12 cellular contexts compared by ENCODE assay signal in genomic region chr13:95221991-95222732, GRCh38.
DNase-seq lines count a peak whose midpoint lies in the region; ATAC-seq, FAIRE-seq and TF ChIP-seq lines count a peak whose summit lies in the region.
"Had no signal": no experiment of that assay in that cellular context is flagged by ENCODE, and none has a peak within 500 bp of the region (broad histone marks: within the 10 kb centered on the region; RNA-seq: fewer than 3 reads in every experiment).

No MANE protein-coding gene starts in this region.

- no peak overlapping the region for H3K4me2 ChIP-seq in H1 (ENCODE audit: insufficient read depth in 1 of 2, low read depth in 2 of 2, low read length in 2 of 2)
- no peak overlapping the region for H3K4me2 ChIP-seq in smooth muscle cell

- H4K91ac ChIP-seq in H1 (replicated peaks; ENCODE audit: insufficient read length, low read length): no peak overlapping the region

- no peaks in the 10 kb centered on the region; the same call in 1 of the 2 replicates for H3K23me2 ChIP-seq in H1 (ENCODE audit: low read depth, low read length)

- H3K9me3 ChIP-seq in H1 (ENCODE audit: insufficient read depth in 2 of 2, low read depth in 1 of 2, low read length in 1 of 2) (no peaks in the 10 kb centered on the region), smooth muscle cell (replicated peaks; ENCODE audit: low read depth) (no peaks in the 10 kb centered on the region)

- DNase-seq in H1 (ENCODE audit: low read depth in 1 of 2, low spot score in 2 of 2): peak in 1 of 2 experiments; percentile 40
- DNase-seq in smooth muscle cell (lab: John Stamatoyannopoulos, UW; ENCODE audit: unreplicated experiment): no peak
- DNase-seq in dermis blood vessel endothelial cell: no peak
- DNase-seq in cortex of kidney (lab: John Stamatoyannopoulos, UW): no peak
- DNase-seq: activated naive CD4-positive, alpha-beta T cell; C1 segment of cervical spinal cord; right cardiac atrium had no signal

- no peaks in the 10 kb centered on the region; the same call in 1 of the 2 replicates for H3K79me1 ChIP-seq in H1 (ENCODE audit: low read depth, low read length)

- ATAC-seq in GM18517 (IDR thresholded peaks at IDR 0.05; ENCODE audit: unreplicated experiment) (peak; percentile 53), GM21381 (IDR thresholded peaks at IDR 0.05; ENCODE audit: unreplicated experiment) (peak; percentile 51), HG03159 (IDR thresholded peaks at IDR 0.05; ENCODE audit: unreplicated experiment) (peak; percentile 42), HG02884 (IDR thresholded peaks at IDR 0.05; ENCODE audit: unreplicated experiment) (no peak)
- ATAC-seq: right cardiac atrium had no signal

- no peak for TF ChIP-seq RAD21 in H1 (IDR thresholded peaks at IDR 0.05 in 1 of 2, conservative IDR thresholded peaks at IDR 0.05 in 1 of 2; ENCODE audit: low read depth in 2 of 2, low read length in 2 of 2)

- H4K5ac ChIP-seq in H1 (ENCODE audit: insufficient read length, low read depth, low read length): no peak overlapping the region

- H3K9ac ChIP-seq in H1 (replicated peaks in 1 of 4; ENCODE audit: extremely low read depth in 1 of 4, low read depth in 3 of 4, low read length in 3 of 4) (no peak overlapping the region), smooth muscle cell (ENCODE audit: low read depth) (no peak overlapping the region)

- no peak overlapping the region for H2BK20ac ChIP-seq in H1 (ENCODE audit: low read length)

- H3K27me3 ChIP-seq in H1 (replicated peaks in 1 of 4; ENCODE audit: control insufficient read depth in 3 of 4, extremely low read depth in 1 of 4, insufficient read depth in 3 of 4, low read length in 3 of 4) (no peaks in the 10 kb centered on the region), smooth muscle cell (ENCODE audit: low read depth) (no peaks in the 10 kb centered on the region)

- 85% methylated on average over 8 of the region's 8 CpGs; no CpG with 5 or more reads in 1 of the 2 experiments for whole genome bisulfite sequencing in H1 (ENCODE audit: extremely low coverage in 1 of 2, insufficient coverage in 1 of 2, insufficient read length in 1 of 2, insufficient replicate concordance in 2 of 2, low coverage in 1 of 2, low lambda C conversion rate in 2 of 2, missing lambda C conversion rate in 1 of 2), 2 experiments
- WGBS in smooth muscle cell (ENCODE audit: low lambda C conversion rate): 74% methylated on average over 8 of the region's 8 CpGs

- no peak for FAIRE-seq in H1 (lab: Jason Lieb, UNC)
- FAIRE-seq: HTR-8/SVneo had no signal

- H3K79me2 ChIP-seq in H1 (ENCODE audit: control insufficient read depth in 1 of 2, insufficient read depth in 2 of 2, low read length in 2 of 2): no peaks in the 10 kb centered on the region
- H3K79me2 ChIP-seq in smooth muscle cell (ENCODE audit: low read depth): peaks cover 13% of the 10 kb centered on the region

- H3K4me3 ChIP-seq in H1 (ENCODE audit: extremely low read depth in 1 of 4, insufficient read depth in 2 of 4, low read depth in 3 of 4, low read length in 4 of 4): no peak overlapping the region
- H3K4me3 ChIP-seq in smooth muscle cell: no peak overlapping the region

- no peak overlapping the region for H2BK12ac ChIP-seq in H1 (ENCODE audit: low read depth, low read length)

- no peaks in the 10 kb centered on the region for H3K4me1 ChIP-seq in H1 (replicated peaks in 1 of 4; ENCODE audit: control insufficient read depth in 3 of 4, insufficient read depth in 4 of 4, low read length in 3 of 4)
- H3K4me1 ChIP-seq in smooth muscle cell (ENCODE audit: low read depth): no peaks in the 10 kb centered on the region

- H2BK120ac ChIP-seq in H1 (replicated peaks; ENCODE audit: low read depth, low read length): no peak overlapping the region

- no peak overlapping the region for H4K8ac ChIP-seq in H1 (ENCODE audit: extremely low read depth, insufficient read depth, low read length)

- TF ChIP-seq EP300 in H1 (IDR thresholded peaks at IDR 0.05; ENCODE audit: borderline replicate concordance in 1 of 2, low read depth in 2 of 2, low read length in 2 of 2): no peak

- H4K20me1 ChIP-seq in H1 (replicated peaks in 1 of 2; ENCODE audit: control insufficient read depth in 1 of 2, insufficient read depth in 2 of 2, low read length in 2 of 2) (no peaks in the 10 kb centered on the region), smooth muscle cell (ENCODE audit: low read depth) (no peaks in the 10 kb centered on the region)

- TF ChIP-seq CTCF in H1 (IDR thresholded peaks at IDR 0.05; ENCODE audit: control extremely low read depth in 1 of 3, insufficient read depth in 1 of 3, low read depth in 1 of 3, low read length in 3 of 3) (no peak), smooth muscle cell (IDR thresholded peaks at IDR 0.05; ENCODE audit: borderline replicate concordance, insufficient read depth, poor library complexity, severe bottlenecking) (no peak)

- POLR2A ChIA-PET in H1 (lab: Charles Lee; ENCODE audit: partially characterized antibody): no interaction called here

- H3F3A ChIP-seq in smooth muscle cell (ENCODE audit: low read depth): no peaks in the 10 kb centered on the region

- H3K36me3 ChIP-seq in H1 (ENCODE audit: control insufficient read depth in 2 of 4, insufficient read depth in 4 of 4, low read length in 3 of 4): no peaks in the 10 kb centered on the region
- no peaks in the 10 kb centered on the region for H3K36me3 ChIP-seq in smooth muscle cell (ENCODE audit: low read depth)

- no peak overlapping the region for H3K18ac ChIP-seq in H1 (ENCODE audit: extremely low read depth, low read length)

- H3K56ac ChIP-seq in H1 (replicated peaks; ENCODE audit: insufficient read length, low read depth, low read length): no peak overlapping the region

- no peak overlapping the region for H3K4ac ChIP-seq in H1 (replicated peaks; ENCODE audit: insufficient read length, low read depth, low read length)

- no peak overlapping the region for H2BK5ac ChIP-seq in H1 (ENCODE audit: low read depth, low read length)

- no peak overlapping the region for H3K14ac ChIP-seq in H1 (ENCODE audit: insufficient read length)

- H3K27ac ChIP-seq in H1 (ENCODE audit: low read depth, low read length): no peak overlapping the region
- no peak overlapping the region for H3K27ac ChIP-seq in smooth muscle cell (ENCODE audit: low read depth)

- 0 out of 2 replicates have a peak overlapping the region, but pooled peaks have one; percentile 97 for H2AK5ac ChIP-seq in H1 (ENCODE audit: low read depth, low read length)

- no peak for TF ChIP-seq POLR2A in H1 (IDR thresholded peaks at IDR 0.05; ENCODE audit: control extremely low read depth in 1 of 2, low read depth in 2 of 2, low read length in 2 of 2)

- H2BK15ac ChIP-seq in H1 (ENCODE audit: low read length): no peak overlapping the region

- H2AFZ ChIP-seq in H1 (ENCODE audit: low read length) (no peak overlapping the region), smooth muscle cell (ENCODE audit: low read depth) (no peak overlapping the region)

- CTCF ChIA-PET in H1 (lab: Charles Lee; ENCODE audit: partially characterized antibody): interaction anchor here (0.5 to 1.5 kb wide), 7 partner anchors 14 to 255 kb away, joined by 3 to 5 read pairs (median 3); no protein-coding TSS in a partner anchor

- H3K23ac ChIP-seq in H1 (ENCODE audit: insufficient read length): no peak overlapping the region

TF ChIP-seq in H1, 55 proteins besides CTCF, POLR2A, EP300 and RAD21:
- TF ChIP-seq RNF2 (IDR thresholded peaks at IDR 0.05; ENCODE audit: borderline replicate concordance, low read depth, low read length, missing control alignments, poor library complexity, severe bottlenecking) (no peak), MAFK (IDR thresholded peaks at IDR 0.05; ENCODE audit: low read depth, low read length) (no peak), CHD1 (IDR thresholded peaks at IDR 0.05; ENCODE audit: low read depth, low read length) (no peak), ATF2 (IDR thresholded peaks at IDR 0.05; ENCODE audit: low read length) (no peak), SP4 (IDR thresholded peaks at IDR 0.05; ENCODE audit: low read length) (no peak), FOSL1 (IDR thresholded peaks at IDR 0.05; ENCODE audit: insufficient read depth, low read depth, low read length) (no peak), BACH1 (IDR thresholded peaks at IDR 0.05; ENCODE audit: low read length) (no peak), CREB1 (IDR thresholded peaks at IDR 0.05) (no peak), SUZ12 (IDR thresholded peaks at IDR 0.05; ENCODE audit: low read length) (no peak), TCF12 (IDR thresholded peaks at IDR 0.05; ENCODE audit: low read depth, low read length) (no peak)
TF ChIP-seq in H1: peak in this region for 0.
